8 cellular contexts compared by ENCODE assay signal in the genomic region with DNA sequence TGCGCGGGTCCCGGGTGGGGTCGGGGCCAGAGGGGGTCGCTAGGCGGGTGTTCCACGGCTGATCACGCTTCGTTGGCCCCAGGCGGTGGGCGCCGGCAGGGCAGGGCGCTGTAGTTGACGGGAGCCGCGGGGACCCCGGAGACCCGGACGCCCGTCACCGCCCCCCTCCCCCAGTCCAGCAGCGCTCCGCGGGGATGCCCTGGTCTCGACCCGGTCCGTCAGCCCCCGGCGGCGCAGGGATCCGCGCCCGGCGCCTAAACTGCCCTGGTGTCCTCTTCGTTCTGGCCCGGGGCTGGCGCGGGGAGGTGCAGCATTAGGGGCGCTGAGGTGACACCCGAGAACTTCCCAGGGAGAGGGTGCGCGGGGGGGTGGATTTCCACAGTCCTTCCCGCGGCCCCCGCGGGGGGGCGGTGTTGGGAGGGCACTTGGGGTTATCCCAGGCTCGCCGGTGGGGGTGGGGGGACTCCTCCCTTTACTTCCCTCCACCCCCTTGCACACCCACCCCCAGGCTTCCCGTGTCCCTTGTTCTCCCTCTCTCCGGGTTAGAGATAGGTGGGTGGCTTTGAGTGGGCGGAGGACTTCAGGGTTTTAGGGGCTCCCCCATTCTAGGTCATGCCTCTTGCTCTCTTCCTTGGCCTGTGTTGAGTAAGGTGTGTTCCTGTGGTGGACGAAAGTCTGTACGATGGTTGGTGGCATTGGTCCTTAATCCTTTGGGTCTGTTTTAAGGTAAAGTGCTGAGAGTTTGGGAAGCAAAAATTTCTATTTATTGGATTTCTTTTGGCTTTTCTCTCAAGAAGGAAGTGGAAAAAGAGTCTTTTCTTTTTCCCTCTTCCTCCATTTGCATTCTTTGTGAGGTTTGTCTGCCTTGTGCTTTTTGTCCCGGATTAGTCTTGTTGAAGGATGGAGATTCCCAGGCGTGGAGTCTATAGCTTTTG. TPM values are rescaled to one million over a fixed set of nuclear protein-coding genes. Genes with fewer than 3 reads are reported as not detected.
DNase-seq lines count a peak whose midpoint lies in the region; ATAC-seq and TF ChIP-seq lines count a peak whose summit lies in the region.

No MANE protein-coding gene starts in this region.

- TF ChIP-seq POLR2A in testis (IDR thresholded peaks at IDR 0.05) = no peak

- DNase-seq in AG10803 (ENCODE audit: low read depth) (peak; percentile 69), HK-2 (ENCODE audit: unreplicated experiment) (peak; percentile 90), RPMI8226 (peak; percentile 88), glomerular visceral epithelial cell (ENCODE audit: extremely low spot score) (peak; percentile 87), osteoblast (ENCODE audit: insufficient read length, low spot score, missing footprints) (peak; percentile 79), testis (peak; percentile 87)
- peak; percentile 76 for DNase-seq in activated naive CD4-positive, alpha-beta T cell treated with Interleukin-2 at 50 U/mL for 16 hours

- TF ChIP-seq CTCF in AG10803 (conservative IDR thresholded peaks at IDR 0.05; ENCODE audit: low read length) (peak; percentile 51), osteoblast (IDR thresholded peaks at IDR 0.05; ENCODE audit: extremely low read depth, low read depth, low read length) (peak; percentile 48), testis (IDR thresholded peaks at IDR 0.05) (peak in 1 of 3 experiments; percentile 21)

- ATAC-seq in GM18909 (IDR thresholded peaks at IDR 0.05; ENCODE audit: poor library complexity, unreplicated experiment) = peak; percentile 14

- peak overlapping the region; percentile 57 for H2AFZ ChIP-seq in osteoblast (ENCODE audit: low read length)

- H3K36me3 ChIP-seq in osteoblast (ENCODE audit: insufficient read depth, low read length) (peaks cover 30% of the 10 kb centered on the region), testis (ENCODE audit: low read depth, missing control alignments) (no peaks in the 10 kb centered on the region)

- intact Hi-C loops in testis (cut with DNase I; ENCODE audit: low total_unique reads) = no loop called here

- H3K79me2 ChIP-seq in osteoblast (ENCODE audit: insufficient read depth, low read length) = peaks cover 53% of the 10 kb centered on the region

- WGBS in testis, 2 donors = 1 to 3% methylated on average over 7 to 53 of the region's 56 CpGs

- H3K27ac ChIP-seq in osteoblast (ENCODE audit: low read depth, low read length) (peak overlapping the region; percentile 92), testis (peak overlapping the region; percentile 95 to 99)

- H3K4me1 ChIP-seq in osteoblast (ENCODE audit: insufficient read depth, low read length) = peaks cover 37% of the 10 kb centered on the region
- peaks cover 25% of the 10 kb centered on the region for H3K4me1 ChIP-seq in testis

- H3K4me2 ChIP-seq in osteoblast (ENCODE audit: insufficient read depth, low read length) = peak overlapping the region; percentile 93

- H3K9me3 ChIP-seq in osteoblast (ENCODE audit: low read depth, low read length) (no peaks in the 10 kb centered on the region), testis (no peaks in the 10 kb centered on the region)

- peaks cover 14% of the 10 kb centered on the region for H4K20me1 ChIP-seq in osteoblast (ENCODE audit: insufficient read depth, low read length)

- H3K4me3 ChIP-seq in AG10803 (ENCODE audit: low read length) = peak overlapping the region; percentile 87
- H3K4me3 ChIP-seq in osteoblast (ENCODE audit: insufficient read depth, low read length) = peak overlapping the region; percentile 95
- H3K4me3 ChIP-seq in testis = peak overlapping the region; percentile 79 to 94

- H3K27me3 ChIP-seq in osteoblast (ENCODE audit: insufficient read depth, low read length) (no peaks in the 10 kb centered on the region), testis (no peaks in the 10 kb centered on the region)

RNA-seq across cellular contexts. Expression of a gene that starts 0.7 kb away (rescaled TPM):
- total RNA-seq in osteoblast (68.4 and 69.8 TPM in 2 replicates), testis (10 to 100 TPM; 47.4 to 53.6 TPM)
- polyA plus RNA-seq in testis (ENCODE audit: insufficient read depth, low read depth, low replicate concordance) = 19.1 TPM

Comparison
In these comparisons a context has a peak if more than half of its experiments do, and no peak if none do; other contexts are left out.
1. Peak in every context shown above with its lines: DNase-seq, ATAC-seq, H3K4me3 ChIP-seq and H3K27ac ChIP-seq.